22 cellular contexts compared by ENCODE assay signal in genomic region chr12:3686463-3686862, GRCh38.
A peak's percentile ranks its signal among the peaks of the same experiment; 100 is the strongest.
DNase-seq lines count a peak whose midpoint lies in the region; ATAC-seq and TF ChIP-seq lines count a peak whose summit lies in the region.
"Had no signal": no experiment of that assay in that cellular context is flagged by ENCODE, and none has a peak within 500 bp of the region (broad histone marks: within the 10 kb centered on the region; RNA-seq: fewer than 3 reads in every experiment).

No MANE protein-coding gene starts in this region.

- DNase-seq in activated CD8-positive, alpha-beta T cell treated with anti-CD3 and anti-CD28 coated beads, Interleukin-2, amount 10 ng/mL, durations not matched to agents 7 days and 5 days: no peak
- DNase-seq in activated CD8-positive, alpha-beta T cell treated with anti-CD3 and anti-CD28 coated beads for 36 hours: no peak
- peak in 1 of 7 experiments; percentile 45 for DNase-seq in CD8-positive, alpha-beta T cell
- DNase-seq in T-helper 17 cell: no peak
- DNase-seq in islet precursor cell: peak; percentile 36
- DNase-seq in NCI-H524 treated with DMSO at 0.1 percent for 48 hours (lab: John Stamatoyannopoulos, UW): no peak
- DNase-seq in midbrain (lab: John Stamatoyannopoulos, UW): no peak
- DNase-seq: DMS153, HCEC 1CT, KBM-7, MM.1S, NCI-H1048, NCI-H1436, NCI-H2029 treated with DMSO at 0.1 percent for 48 hours, NCI-H226, NCI-H510A treated with DMSO at 0.1 percent for 48 hours, NCI-H774, OCI-M1 had no signal

- intact Hi-C loops in activated CD8-positive, alpha-beta T cell treated with anti-CD3 and anti-CD28 coated beads for 36 hours (cut with micrococcal nuclease): no loop called here
- intact Hi-C loops in CD8-positive, alpha-beta T cell (cut with DNase I, micrococcal nuclease): no loop called here

- no peaks in the 10 kb centered on the region for H3K4me1 ChIP-seq in CD8-positive, alpha-beta T cell (ENCODE audit: insufficient read depth, low read length)
- H3K4me1 ChIP-seq: SJSA1 had no signal

- no peak overlapping the region for H3K27ac ChIP-seq in CD8-positive, alpha-beta T cell (ENCODE audit: low read depth, low read length)
- H3K27ac ChIP-seq: SJSA1 had no signal

- no peak overlapping the region for H3K4me3 ChIP-seq in CD8-positive, alpha-beta T cell (ENCODE audit: low read depth, low read length)
- H3K4me3 ChIP-seq: GM23338, SJSA1 had no signal

- no peak overlapping the region for H3K4me3 Mint-ChIP-seq in activated CD8-positive, alpha-beta T cell treated with anti-CD3 and anti-CD28 coated beads, Interleukin-2, amount 10 ng/mL, durations not matched to agents 7 days and 5 days
- no peak overlapping the region for H3K4me3 Mint-ChIP-seq in activated CD8-positive, alpha-beta T cell treated with anti-CD3 and anti-CD28 coated beads for 36 hours
- no peak overlapping the region for H3K4me3 Mint-ChIP-seq in CD8-positive, alpha-beta T cell
- H3K4me3 Mint-ChIP-seq in T-helper 17 cell: no peak overlapping the region
- H3K4me3 Mint-ChIP-seq: B cell, GM23338 had no signal

- peaks cover 6% of the 10 kb centered on the region for H3K9me3 Mint-ChIP-seq in activated CD8-positive, alpha-beta T cell treated with anti-CD3 and anti-CD28 coated beads, Interleukin-2, amount 10 ng/mL, durations not matched to agents 7 days and 5 days (ENCODE audit: insufficient read depth)
- no peaks in the 10 kb centered on the region for H3K9me3 Mint-ChIP-seq in activated CD8-positive, alpha-beta T cell treated with anti-CD3 and anti-CD28 coated beads for 36 hours
- H3K9me3 Mint-ChIP-seq in CD8-positive, alpha-beta T cell: no peaks in the 10 kb centered on the region
- H3K9me3 Mint-ChIP-seq: GM23338 had no signal

- ATAC-seq in activated CD8-positive, alpha-beta T cell treated with anti-CD3 and anti-CD28 coated beads, Interleukin-2, amount 10 ng/mL, durations not matched to agents 7 days and 5 days: peak; percentile 27
- ATAC-seq in activated CD8-positive, alpha-beta T cell treated with anti-CD3 and anti-CD28 coated beads for 36 hours: no peak
- ATAC-seq in CD8-positive, alpha-beta T cell: no peak
- ATAC-seq in T-helper 17 cell (no peak), GM19397 (IDR thresholded peaks at IDR 0.05; ENCODE audit: unreplicated experiment) (no peak)
- ATAC-seq: GM23338 had no signal

- H3K27ac Mint-ChIP-seq in activated CD8-positive, alpha-beta T cell treated with anti-CD3 and anti-CD28 coated beads, Interleukin-2, amount 10 ng/mL, durations not matched to agents 7 days and 5 days: no peak overlapping the region
- H3K27ac Mint-ChIP-seq in activated CD8-positive, alpha-beta T cell treated with anti-CD3 and anti-CD28 coated beads for 36 hours: no peak overlapping the region
- H3K27ac Mint-ChIP-seq in CD8-positive, alpha-beta T cell: peak overlapping the region; percentile 45
- peak overlapping the region; percentile 41 for H3K27ac Mint-ChIP-seq in T-helper 17 cell
- H3K27ac Mint-ChIP-seq: B cell, GM23338 had no signal

- H3K9me3 ChIP-seq in CD8-positive, alpha-beta T cell (ENCODE audit: low read length): no peaks in the 10 kb centered on the region
- no peaks in the 10 kb centered on the region for H3K9me3 ChIP-seq in T-helper 17 cell (ENCODE audit: control insufficient read depth, low read length, poor library complexity, severe bottlenecking)

- POLR2A ChIA-PET in activated CD8-positive, alpha-beta T cell treated with anti-CD3 and anti-CD28 coated beads, Interleukin-2, amount 10 ng/mL, durations not matched to agents 7 days and 5 days (lab: Charles Lee): no interaction called here
- POLR2A ChIA-PET in activated CD8-positive, alpha-beta T cell treated with anti-CD3 and anti-CD28 coated beads for 36 hours (lab: Charles Lee): no interaction called here
- POLR2A ChIA-PET in CD8-positive, alpha-beta T cell (lab: Charles Lee): no interaction called here

- peaks cover 20% of the 10 kb centered on the region for H3K36me3 Mint-ChIP-seq in activated CD8-positive, alpha-beta T cell treated with anti-CD3 and anti-CD28 coated beads, Interleukin-2, amount 10 ng/mL, durations not matched to agents 7 days and 5 days (ENCODE audit: low read depth)
- peaks cover 17% of the 10 kb centered on the region for H3K36me3 Mint-ChIP-seq in activated CD8-positive, alpha-beta T cell treated with anti-CD3 and anti-CD28 coated beads for 36 hours (ENCODE audit: low read depth)
- H3K36me3 Mint-ChIP-seq in CD8-positive, alpha-beta T cell: peaks cover 69% of the 10 kb centered on the region
- H3K36me3 Mint-ChIP-seq in T-helper 17 cell (ENCODE audit: low read depth): peaks cover 12% of the 10 kb centered on the region

- no peak for TF ChIP-seq CTCF in activated CD8-positive, alpha-beta T cell treated with anti-CD3 and anti-CD28 coated beads for 36 hours (IDR thresholded peaks at IDR 0.05)
- TF ChIP-seq CTCF in CD8-positive, alpha-beta T cell (IDR thresholded peaks at IDR 0.05): no peak

- peaks cover 10% of the 10 kb centered on the region for H3K4me1 Mint-ChIP-seq in activated CD8-positive, alpha-beta T cell treated with anti-CD3 and anti-CD28 coated beads, Interleukin-2, amount 10 ng/mL, durations not matched to agents 7 days and 5 days (ENCODE audit: low read depth)
- H3K4me1 Mint-ChIP-seq in activated CD8-positive, alpha-beta T cell treated with anti-CD3 and anti-CD28 coated beads for 36 hours (ENCODE audit: low read depth): peaks cover 2% of the 10 kb centered on the region
- no peaks in the 10 kb centered on the region for H3K4me1 Mint-ChIP-seq in CD8-positive, alpha-beta T cell (ENCODE audit: low read depth)
- H3K4me1 Mint-ChIP-seq in T-helper 17 cell: peaks cover 8% of the 10 kb centered on the region
- H3K4me1 Mint-ChIP-seq: B cell, GM23338 had no signal

- H3K36me3 ChIP-seq in CD8-positive, alpha-beta T cell (ENCODE audit: insufficient read depth, low read length): no peaks in the 10 kb centered on the region
- H3K36me3 ChIP-seq: SJSA1 had no signal

- H3K27me3 ChIP-seq in CD8-positive, alpha-beta T cell (ENCODE audit: insufficient read depth, low read length): no peaks in the 10 kb centered on the region

- CTCF ChIA-PET in activated CD8-positive, alpha-beta T cell treated with anti-CD3 and anti-CD28 coated beads, Interleukin-2, amount 10 ng/mL, durations not matched to agents 7 days and 5 days (lab: Charles Lee): no interaction called here
- CTCF ChIA-PET in activated CD8-positive, alpha-beta T cell treated with anti-CD3 and anti-CD28 coated beads for 36 hours (lab: Charles Lee): no interaction called here
- CTCF ChIA-PET in CD8-positive, alpha-beta T cell (lab: Charles Lee): no interaction called here

- no peaks in the 10 kb centered on the region for H3K27me3 Mint-ChIP-seq in activated CD8-positive, alpha-beta T cell treated with anti-CD3 and anti-CD28 coated beads, Interleukin-2, amount 10 ng/mL, durations not matched to agents 7 days and 5 days (ENCODE audit: low read depth)
- no peaks in the 10 kb centered on the region for H3K27me3 Mint-ChIP-seq in activated CD8-positive, alpha-beta T cell treated with anti-CD3 and anti-CD28 coated beads for 36 hours
- no peaks in the 10 kb centered on the region for H3K27me3 Mint-ChIP-seq in CD8-positive, alpha-beta T cell (ENCODE audit: low read depth)
- H3K27me3 Mint-ChIP-seq in T-helper 17 cell: no peaks in the 10 kb centered on the region
- H3K27me3 Mint-ChIP-seq: B cell had no signal

Comparison
In these comparisons a context has a peak if more than half of its experiments do, and no peak if none do; other contexts are left out.
1. H3K27ac Mint-ChIP-seq: peak in CD8-positive, alpha-beta T cell (single experiment) and T-helper 17 cell (single experiment); none in activated CD8-positive, alpha-beta T cell treated with anti-CD3 and anti-CD28 coated beads, Interleukin-2, amount 10 ng/mL, durations not matched to agents 7 days and 5 days (single experiment) and activated CD8-positive, alpha-beta T cell treated with anti-CD3 and anti-CD28 coated beads for 36 hours (single experiment).